Comparison of ENCODE assay signal across 10 cellular contexts in the genomic region with DNA sequence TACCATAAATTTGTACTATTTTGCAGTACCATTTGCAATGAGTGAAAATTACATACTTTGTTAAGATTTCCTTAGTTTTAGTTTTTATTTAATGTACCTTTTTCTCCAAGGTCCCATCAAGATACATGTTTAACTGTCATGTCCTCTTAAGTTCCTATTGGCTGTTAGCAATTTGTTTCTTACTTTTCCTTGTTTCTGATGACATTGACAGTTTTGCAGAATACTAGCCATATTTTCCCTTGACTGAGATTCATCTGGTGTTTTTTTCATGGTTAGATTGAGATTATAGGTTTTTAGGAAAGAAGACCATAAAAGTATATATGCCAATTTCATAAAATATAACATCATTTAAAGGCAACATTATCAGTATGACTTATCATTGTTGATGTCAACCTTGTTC.
"Had no signal": no experiment of that assay in that cellular context is flagged by ENCODE, and none has a peak within 500 bp of the region (broad histone marks: within the 10 kb centered on the region; RNA-seq: fewer than 3 reads in every experiment).

No MANE protein-coding gene starts in this region.

- ATAC-seq: GM23338, HCT116 had no signal

- H3K9me3 ChIP-seq: HAP-1 had no signal

- H3K9ac ChIP-seq: GM23248 had no signal

- H2AFZ ChIP-seq: GM23248, GM23338 had no signal

- H3K4me1 ChIP-seq: HAP-1 had no signal

- H3K4me3 ChIP-seq: GM23248, GM23338, HAP-1 had no signal

- H3K36me3 ChIP-seq: HAP-1 had no signal

- FAIRE-seq: H54 had no signal

- H3K27ac ChIP-seq: GM23248 had no signal

- DNase-seq: GM23248, GOT3, H7, H9, HCEC 1CT, HFFc6 had no signal

- H3K4me2 ChIP-seq: GM23338 had no signal
